16 cellular contexts compared by ENCODE assay signal in the genomic region with DNA sequence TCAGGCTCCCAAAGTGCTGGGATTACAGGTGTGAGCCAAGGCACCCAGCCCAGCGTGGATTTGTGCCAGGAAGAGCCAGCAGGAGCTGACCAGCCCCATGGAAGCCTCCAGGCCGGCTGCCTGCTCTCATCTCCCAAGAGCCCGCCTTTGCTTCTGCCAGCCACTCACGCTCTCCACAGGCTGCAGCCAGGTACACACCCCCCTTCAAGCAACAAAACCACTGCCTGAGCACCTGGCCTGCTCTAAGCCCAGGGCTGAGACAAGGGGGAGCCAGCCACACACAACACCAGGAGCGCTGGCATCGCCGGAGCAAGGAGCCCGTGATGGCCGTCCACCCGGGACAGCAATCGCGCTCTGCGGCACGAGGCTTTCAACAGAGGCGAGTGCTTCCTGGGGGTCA. TPM values are rescaled to one million over a fixed set of nuclear protein-coding genes. Genes with fewer than 3 reads are reported as not detected.
DNase-seq lines count a peak whose midpoint lies in the region; ATAC-seq and TF ChIP-seq lines count a peak whose summit lies in the region.
"Had no signal": no experiment of that assay in that cellular context is flagged by ENCODE, and none has a peak within 500 bp of the region (broad histone marks: within the 10 kb centered on the region; RNA-seq: fewer than 3 reads in every experiment).

No MANE protein-coding gene starts in this region.

- DNase-seq in Right ventricle myocardium inferior (ENCODE audit: missing footprints), result peak; percentile 60
- no peak for DNase-seq in right atrium auricular region (ENCODE audit: low spot score)
- peak; percentile 93 for DNase-seq in NCI-H2107 treated with DMSO at 0.1 percent for 48 hours (lab: John Stamatoyannopoulos, UW; ENCODE audit: unreplicated experiment)
- DNase-seq in left cardiac atrium, result no peak
- DNase-seq in NCI-H446 treated with DMSO at 0.1 percent for 48 hours (lab: John Stamatoyannopoulos, UW), result no peak
- DNase-seq in T-helper 2 cell, result no peak
- no peak for DNase-seq in activated T-helper 1 cell treated with anti-CD3 and anti-CD28 coated beads, Interleukin-12 subunit alpha, Interleukin-12 subunit beta, Interleukin-2, Interleukin-4 antibody, amounts not matched to agents 30 ng/mL and 10 ng/mL and 1 ng/mL, durations not matched to agents 14 hours and 24 hours and 36 hours (ENCODE audit: low spot score)
- DNase-seq: brain microvascular endothelial cell; hippocampal formation; MG63; naive thymus-derived CD4-positive, alpha-beta T cell; RPMI8226 had no signal

- no peaks in the 10 kb centered on the region for H3K9me3 Mint-ChIP-seq in activated T-helper 1 cell treated with anti-CD3 and anti-CD28 coated beads, Interleukin-12 subunit alpha, Interleukin-12 subunit beta, Interleukin-2, Interleukin-4 antibody, amounts not matched to agents 30 ng/mL and 10 ng/mL and 1 ng/mL, durations not matched to agents 14 hours and 24 hours and 36 hours
- H3K9me3 Mint-ChIP-seq: activated naive CD4-positive, alpha-beta T cell treated with anti-CD3 and anti-CD28 coated beads, Interleukin-2, amount 50 U/mL, for 24 hours had no signal

- ATAC-seq in Right ventricle myocardium inferior (no peak), left cardiac atrium (peak; percentile 29 to 38), HG03108 (IDR thresholded peaks at IDR 0.05; ENCODE audit: unreplicated experiment) (no peak)
- ATAC-seq: activated CD4-positive, CD25-positive, alpha-beta regulatory T cell treated with anti-CD3 and anti-CD28 coated beads, Interleukin-2, amount 50 U/mL, for 24 hours; naive thymus-derived CD4-positive, alpha-beta T cell had no signal

- H3K9me3 ChIP-seq in right atrium auricular region, result no peaks in the 10 kb centered on the region

- H3K27me3 ChIP-seq in right atrium auricular region, result no peaks in the 10 kb centered on the region
- H3K27me3 ChIP-seq: brain microvascular endothelial cell, MG63 had no signal

- H3K27ac Mint-ChIP-seq in activated T-helper 1 cell treated with anti-CD3 and anti-CD28 coated beads, Interleukin-12 subunit alpha, Interleukin-12 subunit beta, Interleukin-2, Interleukin-4 antibody, amounts not matched to agents 30 ng/mL and 10 ng/mL and 1 ng/mL, durations not matched to agents 14 hours and 24 hours and 36 hours, result no peak overlapping the region
- H3K27ac Mint-ChIP-seq: activated naive CD4-positive, alpha-beta T cell treated with anti-CD3 and anti-CD28 coated beads, Interleukin-2, amount 50 U/mL, for 24 hours had no signal

- H3K36me3 ChIP-seq in right atrium auricular region, result peaks cover 14% of the 10 kb centered on the region

- H3K27ac ChIP-seq in right atrium auricular region, result no peak overlapping the region
- H3K27ac ChIP-seq: brain microvascular endothelial cell had no signal

- no peak for TF ChIP-seq CTCF in right atrium auricular region (IDR thresholded peaks at IDR 0.05)

- peaks cover 12% of the 10 kb centered on the region for H3K36me3 Mint-ChIP-seq in activated T-helper 1 cell treated with anti-CD3 and anti-CD28 coated beads, Interleukin-12 subunit alpha, Interleukin-12 subunit beta, Interleukin-2, Interleukin-4 antibody, amounts not matched to agents 30 ng/mL and 10 ng/mL and 1 ng/mL, durations not matched to agents 14 hours and 24 hours and 36 hours (ENCODE audit: low read depth)

- peaks cover 0 to 21% of the 10 kb centered on the region in 2 donors for H3K4me1 ChIP-seq in right atrium auricular region
- H3K4me1 ChIP-seq: Caco-2 had no signal

- H3K4me3 Mint-ChIP-seq in activated T-helper 1 cell treated with anti-CD3 and anti-CD28 coated beads, Interleukin-12 subunit alpha, Interleukin-12 subunit beta, Interleukin-2, Interleukin-4 antibody, amounts not matched to agents 30 ng/mL and 10 ng/mL and 1 ng/mL, durations not matched to agents 14 hours and 24 hours and 36 hours, result no peak overlapping the region
- H3K4me3 Mint-ChIP-seq: activated naive CD4-positive, alpha-beta T cell treated with anti-CD3 and anti-CD28 coated beads, Interleukin-2, amount 50 U/mL, for 24 hours; naive thymus-derived CD4-positive, alpha-beta T cell had no signal

- intact Hi-C loops in Right ventricle myocardium inferior (cut with DNase I) (loop anchor here (5.0 kb wide), 1 partner anchor 96 kb away; no protein-coding TSS in a partner anchor), left cardiac atrium (cut with DNase I) (no loop called here)
- intact Hi-C loops in activated T-helper 1 cell treated with anti-CD3 and anti-CD28 coated beads, Interleukin-12 subunit alpha, Interleukin-12 subunit beta, Interleukin-2, Interleukin-4 antibody, amounts not matched to agents 30 ng/mL and 10 ng/mL and 1 ng/mL, durations not matched to agents 14 hours and 24 hours and 36 hours (cut with micrococcal nuclease), result no loop called here

- no peak overlapping the region for H3K4me3 ChIP-seq in right atrium auricular region
- H3K4me3 ChIP-seq: MG63 had no signal

- H3K27me3 Mint-ChIP-seq in activated T-helper 1 cell treated with anti-CD3 and anti-CD28 coated beads, Interleukin-12 subunit alpha, Interleukin-12 subunit beta, Interleukin-2, Interleukin-4 antibody, amounts not matched to agents 30 ng/mL and 10 ng/mL and 1 ng/mL, durations not matched to agents 14 hours and 24 hours and 36 hours (ENCODE audit: insufficient read depth), result no peaks in the 10 kb centered on the region
- H3K27me3 Mint-ChIP-seq: activated naive CD4-positive, alpha-beta T cell treated with anti-CD3 and anti-CD28 coated beads, Interleukin-2, amount 50 U/mL, for 24 hours; naive thymus-derived CD4-positive, alpha-beta T cell had no signal

- no peaks in the 10 kb centered on the region for H3K4me1 Mint-ChIP-seq in activated T-helper 1 cell treated with anti-CD3 and anti-CD28 coated beads, Interleukin-12 subunit alpha, Interleukin-12 subunit beta, Interleukin-2, Interleukin-4 antibody, amounts not matched to agents 30 ng/mL and 10 ng/mL and 1 ng/mL, durations not matched to agents 14 hours and 24 hours and 36 hours (ENCODE audit: low read depth)
- H3K4me1 Mint-ChIP-seq: activated naive CD4-positive, alpha-beta T cell treated with anti-CD3 and anti-CD28 coated beads, Interleukin-2, amount 50 U/mL, for 24 hours had no signal

RNA-seq across cellular contexts. Expression of gene MAD1L1, which starts 34.5 kb away (rescaled TPM):
- total RNA-seq in Right ventricle myocardium inferior (19.1 TPM), right atrium auricular region (10 to 100 TPM; 13.3 to 31.9 TPM), left cardiac atrium (10 to 100 TPM; 18.9 to 24.9 TPM)
- 56.2 and 56.4 TPM in 2 replicates for total RNA-seq in activated T-helper 1 cell treated with anti-CD3 and anti-CD28 coated beads, Interleukin-12 subunit alpha, Interleukin-12 subunit beta, Interleukin-2, Interleukin-4 antibody, amounts not matched to agents 30 ng/mL and 10 ng/mL and 1 ng/mL, durations not matched to agents 14 hours and 24 hours and 36 hours

RNA-seq across cellular contexts. Expression of gene MRM2, which starts 43.8 kb away (rescaled TPM):
- total RNA-seq in Right ventricle myocardium inferior, result 20.7 TPM
- 10 to 100 TPM; 13.2 to 13.7 TPM for total RNA-seq in right atrium auricular region
- total RNA-seq in left cardiac atrium, result 10 to 100 TPM; 18.9 TPM
- 47.8 and 48.6 TPM in 2 replicates for total RNA-seq in activated T-helper 1 cell treated with anti-CD3 and anti-CD28 coated beads, Interleukin-12 subunit alpha, Interleukin-12 subunit beta, Interleukin-2, Interleukin-4 antibody, amounts not matched to agents 30 ng/mL and 10 ng/mL and 1 ng/mL, durations not matched to agents 14 hours and 24 hours and 36 hours

RNA-seq across cellular contexts. Expression of gene NUDT1, which starts 43.8 kb away (rescaled TPM):
- total RNA-seq in Right ventricle myocardium inferior (13.6 TPM), right atrium auricular region (10 to 100 TPM; 12.2 to 14.2 TPM), left cardiac atrium (10 to 100 TPM; 15.4 to 15.8 TPM)
- total RNA-seq in activated T-helper 1 cell treated with anti-CD3 and anti-CD28 coated beads, Interleukin-12 subunit alpha, Interleukin-12 subunit beta, Interleukin-2, Interleukin-4 antibody, amounts not matched to agents 30 ng/mL and 10 ng/mL and 1 ng/mL, durations not matched to agents 14 hours and 24 hours and 36 hours, result 74.9 TPM in 2 replicates

Comparison
In these comparisons a context has a peak if more than half of its experiments do, and no peak if none do; other contexts are left out.
1. ATAC-seq: peak in left cardiac atrium (2 of 2); none in Right ventricle myocardium inferior (single experiment) and HG03108 (single experiment).
2. DNase-seq: peak in Right ventricle myocardium inferior (single experiment) and NCI-H2107 treated with DMSO at 0.1 percent for 48 hours (single experiment); none in right atrium auricular region (single experiment), left cardiac atrium (single experiment), NCI-H446 treated with DMSO at 0.1 percent for 48 hours (single experiment), T-helper 2 cell (0 of 5) and activated T-helper 1 cell treated with anti-CD3 and anti-CD28 coated beads, Interleukin-12 subunit alpha, Interleukin-12 subunit beta, Interleukin-2, Interleukin-4 antibody, amounts not matched to agents 30 ng/mL and 10 ng/mL and 1 ng/mL, durations not matched to agents 14 hours and 24 hours and 36 hours (single experiment).